Comparison of ENCODE assay signal across 7 cellular contexts in genomic region chr17:41350381-41350878, GRCh38. TPM values are rescaled to one million over a fixed set of nuclear protein-coding genes. Genes with fewer than 3 reads are reported as not detected.
"Had no signal": no experiment of that assay in that cellular context is flagged by ENCODE, and none has a peak within 500 bp of the region (broad histone marks: within the 10 kb centered on the region; RNA-seq: fewer than 3 reads in every experiment).

Gene KRT33A (minus strand): TSS chr17:41350828. CDS start chr17:41350767, 61 bp downstream.

RNA-seq across cellular contexts. Expression of gene KRT33A, which starts in this region (rescaled TPM):
- total RNA-seq: GM23248, GM23338, H1, H4, H7, H9, HFFc6 had no signal
- polyA plus RNA-seq: GM23248, GM23338, H1 had no signal
